In the genomic region with DNA sequence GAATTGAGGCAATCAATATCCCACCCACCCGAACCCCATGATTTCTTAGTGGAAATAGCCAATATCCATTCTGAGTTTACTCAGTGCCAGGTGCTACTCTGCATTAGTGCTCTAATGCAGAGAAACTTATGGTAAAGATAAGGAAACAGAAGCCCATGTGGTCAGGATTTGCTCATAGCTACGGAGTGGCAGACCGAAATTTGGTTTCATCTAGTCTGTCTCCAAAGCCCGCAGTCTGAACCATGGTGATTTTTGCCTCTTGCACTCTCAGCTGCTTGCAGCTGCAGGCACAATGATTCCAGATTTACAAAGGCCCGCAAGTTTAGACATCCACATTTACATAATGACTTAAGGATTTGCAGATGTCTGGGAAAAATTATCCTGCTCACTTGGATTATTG, we compare ENCODE assay signal across 24 cellular contexts.
"Had no signal": no experiment of that assay in that cellular context is flagged by ENCODE, and none has a peak within 500 bp of the region (broad histone marks: within the 10 kb centered on the region; RNA-seq: fewer than 3 reads in every experiment).

No MANE protein-coding gene starts in this region.

- H3K36me3 ChIP-seq: left lung, lower lobe of right lung, ovary, right atrium auricular region, right lobe of liver, stomach, suprapubic skin, thoracic aorta, tibial artery, uterus had no signal

- H3K4me1 ChIP-seq: left lung, lower lobe of right lung, right lobe of liver, stomach, suprapubic skin, uterus had no signal

- H3K27me3 Mint-ChIP-seq: type B pancreatic cell had no signal

- H3K4me1 Mint-ChIP-seq: immature natural killer cell; naive thymus-derived CD8-positive, alpha-beta T cell; stimulated activated naive B cell treated with anti-CD40 and anti-IgM and Interleukin-4, amounts not matched to agents 10 μg/mL and 1 μg/mL and 100 μg/mL, for 72 hours had no signal

- H3K27ac ChIP-seq: left lung, lower lobe of right lung, ovary, right atrium auricular region, right lobe of liver, stomach, suprapubic skin, tibial artery, uterus had no signal

- H3K9me3 Mint-ChIP-seq: type B pancreatic cell had no signal

- H3K27ac Mint-ChIP-seq: immature natural killer cell; naive thymus-derived CD8-positive, alpha-beta T cell; nephron progenitor cell; progenitor cell of endocrine pancreas; stimulated activated naive B cell treated with anti-CD40 and anti-IgM and Interleukin-4, amounts not matched to agents 10 μg/mL and 1 μg/mL and 100 μg/mL, for 72 hours; type B pancreatic cell had no signal

- ATAC-seq: left colon; left lung; lower lobe of right lung; naive thymus-derived CD8-positive, alpha-beta T cell; right lobe of liver; stimulated activated naive B cell treated with anti-CD40 and anti-IgM and Interleukin-4, amounts not matched to agents 10 μg/mL and 1 μg/mL and 100 μg/mL, for 72 hours; stimulated activated naive CD8-positive, alpha-beta T cell treated with anti-CD3 and anti-CD28 coated beads, Interleukin-15, Interleukin-2, amounts not matched to agents 100 U/mL and 50 U/mL, for 24 hours had no signal

- DNase-seq: immature natural killer cell; kidney; left colon; left lung; lower lobe of right lung; mammary epithelial cell; naive thymus-derived CD8-positive, alpha-beta T cell; nephron progenitor cell; ovary; right lobe of liver; stimulated activated CD4-positive, alpha-beta T cell treated with anti-CD3 and anti-CD28 coated beads, Interleukin-12 subunit alpha, Interleukin-12 subunit beta, amount 100 ng/mL, for 4 hours; stimulated activated CD4-positive, alpha-beta T cell treated with anti-CD3 and anti-CD28 coated beads, Interleukin-15, amount 100 ng/mL, for 24 hours; stimulated activated CD4-positive, alpha-beta T cell treated with anti-CD3 and anti-CD28 coated beads, Interleukin-2, amount 100 ng/mL, for 24 hours; stimulated activated CD4-positive, alpha-beta T cell treated with anti-CD3 and anti-CD28 coated beads, Interleukin-4, amount 100 ng/mL, for 1 hour; stimulated activated naive B cell treated with anti-CD40 and anti-IgM and Interleukin-4, amounts not matched to agents 10 μg/mL and 1 μg/mL and 100 μg/mL, for 72 hours; stimulated activated naive CD8-positive, alpha-beta T cell treated with anti-CD3 and anti-CD28 coated beads, Interleukin-15, Interleukin-2, amounts not matched to agents 100 U/mL and 50 U/mL, for 24 hours; stomach; tibial artery; uterus had no signal

- H3K4me3 Mint-ChIP-seq: immature natural killer cell; naive thymus-derived CD8-positive, alpha-beta T cell; nephron progenitor cell; stimulated activated naive B cell treated with anti-CD40 and anti-IgM and Interleukin-4, amounts not matched to agents 10 μg/mL and 1 μg/mL and 100 μg/mL, for 72 hours; type B pancreatic cell had no signal

- H3K9me3 ChIP-seq: lower lobe of right lung, ovary, right atrium auricular region, right lobe of liver, suprapubic skin, thoracic aorta, uterus had no signal

- H3K27me3 ChIP-seq: left lung, ovary, right atrium auricular region, stomach, uterus had no signal

- H3K36me3 Mint-ChIP-seq: immature natural killer cell; stimulated activated naive B cell treated with anti-CD40 and anti-IgM and Interleukin-4, amounts not matched to agents 10 μg/mL and 1 μg/mL and 100 μg/mL, for 72 hours; type B pancreatic cell had no signal

- H3K4me3 ChIP-seq: left lung, lower lobe of right lung, ovary, right atrium auricular region, right lobe of liver, stomach, suprapubic skin, thoracic aorta, tibial artery, uterus had no signal
